Comparison of ENCODE assay signal across 22 cellular contexts in the genomic region with DNA sequence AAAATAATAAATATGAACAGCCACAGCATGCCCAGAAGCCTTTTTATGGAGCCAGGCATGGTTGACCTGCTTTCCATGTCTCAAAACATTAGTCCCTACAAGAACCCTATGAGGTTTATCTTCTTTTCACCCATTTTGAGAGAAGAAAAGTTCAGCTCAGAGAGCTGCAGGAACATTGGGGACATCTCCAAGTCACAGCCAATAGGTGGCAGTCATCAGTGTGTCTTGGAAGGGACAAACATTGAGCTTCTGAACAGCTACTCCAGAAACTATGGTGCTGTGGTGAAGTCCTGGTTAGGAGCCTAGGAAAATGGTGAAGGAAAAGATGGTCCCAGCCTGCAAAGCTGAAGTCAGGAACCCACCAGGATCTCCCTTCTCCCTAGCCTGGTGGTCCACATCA.
DNase-seq lines count a peak whose midpoint lies in the region; ATAC-seq and TF ChIP-seq lines count a peak whose summit lies in the region.
"Had no signal": no experiment of that assay in that cellular context is flagged by ENCODE, and none has a peak within 500 bp of the region (broad histone marks: within the 10 kb centered on the region; RNA-seq: fewer than 3 reads in every experiment).

No MANE protein-coding gene starts in this region.

- H3K9me3 ChIP-seq in adipocyte (ENCODE audit: control insufficient read depth, low read length) (peaks cover 100% of the 10 kb centered on the region), subcutaneous abdominal adipose tissue (ENCODE audit: control insufficient read depth in 5 of 5, low read length in 5 of 5) (peaks cover 85 to 98% (median 92%) of the 10 kb centered on the region in 5 donors)

- H3K9ac ChIP-seq in adipocyte (ENCODE audit: low read length): no peak overlapping the region
- no peak overlapping the region for H3K9ac ChIP-seq in subcutaneous abdominal adipose tissue (ENCODE audit: low read length in 5 of 5)

- no peak for ATAC-seq in GM23338
- no peak for ATAC-seq in natural killer cell treated with Interleukin-12 subunit alpha and Interleukin-12 subunit beta and Interleukin-15 and Interleukin-18, amount 100 ng/mL, for 72 hours
- ATAC-seq: HepG2, SK-N-SH treated with all-trans-retinoic acid at 6 μM for 48 hours had no signal

- TF ChIP-seq CTCF in GM23338 (conservative IDR thresholded peaks at IDR 0.05; ENCODE audit: low read depth in 2 of 2) (peak; percentile 31 to 43), brain microvascular endothelial cell (IDR thresholded peaks at IDR 0.05; ENCODE audit: low read depth, low read length, missing control alignments) (no peak)

- H3K79me2 ChIP-seq in GM23338 (replicated peaks; ENCODE audit: insufficient read depth): no peaks in the 10 kb centered on the region

- H3K27ac ChIP-seq in GM23338 (ENCODE audit: low read depth) (no peak overlapping the region), subcutaneous abdominal adipose tissue (ENCODE audit: low read depth, low read length) (no peak overlapping the region), brain microvascular endothelial cell (no peak overlapping the region)
- H3K27ac ChIP-seq: RWPE1 had no signal

- H3K27me3 Mint-ChIP-seq in GM23338 (ENCODE audit: insufficient read depth, low read depth, poor library complexity): peaks cover 3% of the 10 kb centered on the region
- H3K27me3 Mint-ChIP-seq in natural killer cell treated with Interleukin-12 subunit alpha and Interleukin-12 subunit beta and Interleukin-15 and Interleukin-18, amount 100 ng/mL, for 72 hours: no peaks in the 10 kb centered on the region
- H3K27me3 Mint-ChIP-seq: CD4-positive, CD25-positive, alpha-beta regulatory T cell had no signal

- no peak overlapping the region for H3K27ac Mint-ChIP-seq in GM23338
- no peak overlapping the region for H3K27ac Mint-ChIP-seq in natural killer cell treated with Interleukin-12 subunit alpha and Interleukin-12 subunit beta and Interleukin-15 and Interleukin-18, amount 100 ng/mL, for 72 hours

- no peaks in the 10 kb centered on the region for H4K20me1 ChIP-seq in GM23338 (replicated peaks; ENCODE audit: insufficient read depth)

- no peak overlapping the region for H3K4me3 ChIP-seq in GM23338
- peak overlapping the region; percentile 72 for H3K4me3 ChIP-seq in adipocyte (ENCODE audit: low read length)
- H3K4me3 ChIP-seq in subcutaneous abdominal adipose tissue (ENCODE audit: low read depth in 1 of 5, low read length in 5 of 5): peak overlapping the region; percentile 6 to 67 (median 40)
- no peak overlapping the region for H3K4me3 ChIP-seq in brain microvascular endothelial cell (ENCODE audit: low read depth, low read length)

- H3K9me3 Mint-ChIP-seq in GM23338: peaks cover 97% of the 10 kb centered on the region
- peaks cover 3% of the 10 kb centered on the region for H3K9me3 Mint-ChIP-seq in natural killer cell treated with Interleukin-12 subunit alpha and Interleukin-12 subunit beta and Interleukin-15 and Interleukin-18, amount 100 ng/mL, for 72 hours

- no peak overlapping the region for H3K4me2 ChIP-seq in GM23338

- no peaks in the 10 kb centered on the region for H3F3A ChIP-seq in GM23338 (replicated peaks; ENCODE audit: low read depth)

- no peak overlapping the region for H3K4me3 Mint-ChIP-seq in GM23338
- H3K4me3 Mint-ChIP-seq in natural killer cell treated with Interleukin-12 subunit alpha and Interleukin-12 subunit beta and Interleukin-15 and Interleukin-18, amount 100 ng/mL, for 72 hours: no peak overlapping the region
- H3K4me3 Mint-ChIP-seq: CD4-positive, CD25-positive, alpha-beta regulatory T cell had no signal

- DNase-seq in GM23338 (ENCODE audit: low spot score): peak; percentile 29
- DNase-seq in adipocyte (ENCODE audit: low read depth): no peak
- DNase-seq in iPS DF 19.7 (ENCODE audit: low read depth, low spot score): peak; percentile 3
- DNase-seq in brain microvascular endothelial cell: no peak
- DNase-seq in natural killer cell treated with Interleukin-12 subunit alpha and Interleukin-12 subunit beta and Interleukin-15 and Interleukin-18, amount 100 ng/mL, for 72 hours (ENCODE audit: low spot score): no peak
- no peak for DNase-seq in DMS153 treated with DMSO at 0.1 percent for 48 hours (lab: John Stamatoyannopoulos, UW; ENCODE audit: unreplicated experiment)
- DNase-seq: CD4-positive, CD25-positive, alpha-beta regulatory T cell; COR-L47; DMS153; GOT3; KBM-7; NCI-H1105 treated with DMSO at 0.1 percent for 48 hours; NCI-H1694; NCI-H2107; NCI-H510A; NCI-H748 treated with DMSO at 0.1 percent for 48 hours; OCI-M1; SIG-M5 had no signal

- no peaks in the 10 kb centered on the region for H3K27me3 ChIP-seq in GM23338 (ENCODE audit: insufficient read depth)
- no peaks in the 10 kb centered on the region for H3K27me3 ChIP-seq in adipocyte (replicated peaks; ENCODE audit: control insufficient read depth, insufficient read depth, low read length)
- no peaks in the 10 kb centered on the region for H3K27me3 ChIP-seq in subcutaneous abdominal adipose tissue (ENCODE audit: control insufficient read depth in 5 of 5, insufficient read depth in 4 of 5, low read length in 5 of 5)
- no peaks in the 10 kb centered on the region for H3K27me3 ChIP-seq in brain microvascular endothelial cell (replicated peaks)

- H3K36me3 ChIP-seq in GM23338 (ENCODE audit: insufficient read depth) (peaks cover 51% of the 10 kb centered on the region), adipocyte (ENCODE audit: control insufficient read depth, insufficient read depth, low read length, severe bottlenecking) (peaks cover 19% of the 10 kb centered on the region), subcutaneous abdominal adipose tissue (ENCODE audit: control insufficient read depth in 5 of 5, insufficient read depth in 5 of 5, low read length in 5 of 5) (peaks cover 0 to 40% (median 4%) of the 10 kb centered on the region in 5 donors), brain microvascular endothelial cell (replicated peaks) (no peaks in the 10 kb centered on the region)

- in situ Hi-C loops in brain microvascular endothelial cell (cut with HindIII; ENCODE audit: low pct_ligation_motif_present, low sequenced_read_pairs): no loop called here

- H3K9me2 ChIP-seq in GM23338 (ENCODE audit: insufficient read depth): no peaks in the 10 kb centered on the region

- H2AFZ ChIP-seq in GM23338: no peak overlapping the region

- no peaks in the 10 kb centered on the region for H3K4me1 ChIP-seq in GM23338 (ENCODE audit: insufficient read depth)
- no peaks in the 10 kb centered on the region for H3K4me1 ChIP-seq in adipocyte (ENCODE audit: control insufficient read depth, insufficient read depth, low read length)
- H3K4me1 ChIP-seq in subcutaneous abdominal adipose tissue (ENCODE audit: control insufficient read depth in 5 of 5, insufficient read depth in 5 of 5, low read length in 5 of 5): no peaks in the 10 kb centered on the region

- peaks cover 87% of the 10 kb centered on the region for H3K36me3 Mint-ChIP-seq in GM23338 (ENCODE audit: low read depth)
- peaks cover 58% of the 10 kb centered on the region for H3K36me3 Mint-ChIP-seq in natural killer cell treated with Interleukin-12 subunit alpha and Interleukin-12 subunit beta and Interleukin-15 and Interleukin-18, amount 100 ng/mL, for 72 hours

- H3K4me1 Mint-ChIP-seq in GM23338: no peaks in the 10 kb centered on the region
- H3K4me1 Mint-ChIP-seq in natural killer cell treated with Interleukin-12 subunit alpha and Interleukin-12 subunit beta and Interleukin-15 and Interleukin-18, amount 100 ng/mL, for 72 hours (ENCODE audit: low read depth in 2 of 2): no peaks in the 10 kb centered on the region
- H3K4me1 Mint-ChIP-seq: CD4-positive, CD25-positive, alpha-beta regulatory T cell had no signal

TF ChIP-seq in GM23338, 12 proteins besides CTCF, POLR2A, EP300 and RAD21 (continues in another document):
- no peak for TF ChIP-seq POLR2AphosphoS5 (IDR thresholded peaks at IDR 0.05; ENCODE audit: low read depth)
- TF ChIP-seq EZH2 (IDR thresholded peaks at IDR 0.05; ENCODE audit: low read depth, unreplicated experiment): no peak
- no peak for TF ChIP-seq JUNB (IDR thresholded peaks at IDR 0.05; ENCODE audit: unreplicated experiment)
- TF ChIP-seq CREB1 (CRISPR knock-in tag; IDR thresholded peaks at IDR 0.05; ENCODE audit: low read depth): no peak
- no peak for TF ChIP-seq ZNF331 (CRISPR knock-in tag; IDR thresholded peaks at IDR 0.05; ENCODE audit: low read depth)
- no peak for TF ChIP-seq NANOG (IDR thresholded peaks at IDR 0.05; ENCODE audit: borderline replicate concordance)

Comparison
In these comparisons a context has a peak if more than half of its experiments do, and no peak if none do; other contexts are left out.
1. DNase-seq: peak in GM23338 (single experiment) and iPS DF 19.7 (single experiment); none in adipocyte (single experiment), brain microvascular endothelial cell (single experiment), natural killer cell treated with Interleukin-12 subunit alpha and Interleukin-12 subunit beta and Interleukin-15 and Interleukin-18, amount 100 ng/mL, for 72 hours (single experiment) and DMS153 treated with DMSO at 0.1 percent for 48 hours (single experiment).
2. H3K4me3 ChIP-seq: peak in adipocyte (single experiment) and subcutaneous abdominal adipose tissue (5 of 5); none in GM23338 (single experiment) and brain microvascular endothelial cell (single experiment).